1 cellular context compared by ENCODE assay signal in the genomic region with DNA sequence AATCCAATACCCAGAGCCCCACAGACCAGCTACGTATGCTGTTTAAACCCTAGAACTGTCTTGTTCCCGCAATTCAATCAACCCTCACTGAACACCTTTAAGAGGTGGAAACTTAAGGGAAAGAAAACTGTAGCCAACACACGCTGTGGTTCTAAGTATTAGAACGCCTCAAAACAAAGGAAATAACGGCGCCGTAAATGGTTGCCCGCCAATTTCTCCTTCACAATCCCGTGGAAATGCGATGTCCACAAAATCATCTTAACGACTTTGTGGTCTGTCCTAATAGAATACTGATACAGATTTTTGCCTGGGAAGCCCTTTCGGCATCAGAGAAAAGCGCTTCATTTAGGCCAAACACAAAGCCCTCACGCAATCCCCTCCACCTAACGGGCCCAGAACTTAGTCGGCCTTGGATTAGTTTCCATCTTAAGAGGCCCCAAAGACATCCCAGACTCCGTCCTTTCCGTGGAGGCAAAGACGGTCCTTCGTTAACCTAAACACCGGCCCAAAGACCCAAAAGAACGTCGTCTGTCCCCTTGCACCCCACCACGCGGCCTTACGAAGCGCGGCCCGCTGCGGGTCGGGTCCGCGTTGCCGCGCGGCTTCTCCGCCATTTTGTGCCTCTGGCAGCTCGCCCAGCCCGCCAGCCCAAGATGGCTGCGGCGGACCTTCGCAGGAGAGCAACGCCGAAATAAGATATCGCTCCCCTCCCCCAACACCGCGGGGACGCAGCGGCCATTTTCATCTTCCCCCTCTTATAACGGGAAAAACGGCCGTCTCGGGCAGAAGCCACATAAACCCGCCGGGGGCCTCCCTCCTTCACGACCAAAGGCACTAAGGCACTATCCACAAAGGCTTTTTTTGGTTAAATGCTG.
TF ChIP-seq lines count a peak whose summit lies in the region.

No MANE protein-coding gene starts in this region.

TF ChIP-seq in K562, 482 proteins besides CTCF, POLR2A, EP300 and RAD21 (continued from another document and continues in another):
- TF ChIP-seq CHD7 (IDR thresholded peaks at IDR 0.05; ENCODE audit: low read depth, low read length) (no peak), SAFB2 (IDR thresholded peaks at IDR 0.05; ENCODE audit: borderline replicate concordance, low read depth, low read length, severe bottlenecking) (no peak), DPF2 (IDR thresholded peaks at IDR 0.05) (no peak), CBX1 (IDR thresholded peaks at IDR 0.05; ENCODE audit: low read depth) (no peak; the same call in 1 of the 2 replicates), ZBTB43 (CRISPR knock-in tag; IDR thresholded peaks at IDR 0.05) (no peak), THRA (IDR thresholded peaks at IDR 0.05) (no peak), RNF2 (IDR thresholded peaks at IDR 0.05) (peak; percentile 26; the same call in 1 of the 2 replicates), TCF7 (IDR thresholded peaks at IDR 0.05; ENCODE audit: borderline replicate concordance) (no peak), POLR2B (IDR thresholded peaks at IDR 0.05; ENCODE audit: low read depth, partially characterized antibody) (no peak), E2F1 (CRISPR knock-in tag; IDR thresholded peaks at IDR 0.05) (no peak), CREBBP (IDR thresholded peaks at IDR 0.05; ENCODE audit: low read depth, low read length) (no peak), ZNF143 (CRISPR knock-in tag; IDR thresholded peaks at IDR 0.05) (no peak), ELK3 (CRISPR knock-in tag; IDR thresholded peaks at IDR 0.05) (no peak), GTF2E2 (tag; IDR thresholded peaks at IDR 0.05) (no peak), RB1 (IDR thresholded peaks at IDR 0.05; ENCODE audit: low read depth) (peak; percentile 71), ZNF696 (CRISPR knock-in tag; conservative IDR thresholded peaks at IDR 0.05) (no peak), ATF7 (IDR thresholded peaks at IDR 0.05) (no peak), RFX1 (IDR thresholded peaks at IDR 0.05) (no peak), SIRT6 (IDR thresholded peaks at IDR 0.05; ENCODE audit: low read depth, low read length) (no peak)
- TF ChIP-seq, protein P1, sequence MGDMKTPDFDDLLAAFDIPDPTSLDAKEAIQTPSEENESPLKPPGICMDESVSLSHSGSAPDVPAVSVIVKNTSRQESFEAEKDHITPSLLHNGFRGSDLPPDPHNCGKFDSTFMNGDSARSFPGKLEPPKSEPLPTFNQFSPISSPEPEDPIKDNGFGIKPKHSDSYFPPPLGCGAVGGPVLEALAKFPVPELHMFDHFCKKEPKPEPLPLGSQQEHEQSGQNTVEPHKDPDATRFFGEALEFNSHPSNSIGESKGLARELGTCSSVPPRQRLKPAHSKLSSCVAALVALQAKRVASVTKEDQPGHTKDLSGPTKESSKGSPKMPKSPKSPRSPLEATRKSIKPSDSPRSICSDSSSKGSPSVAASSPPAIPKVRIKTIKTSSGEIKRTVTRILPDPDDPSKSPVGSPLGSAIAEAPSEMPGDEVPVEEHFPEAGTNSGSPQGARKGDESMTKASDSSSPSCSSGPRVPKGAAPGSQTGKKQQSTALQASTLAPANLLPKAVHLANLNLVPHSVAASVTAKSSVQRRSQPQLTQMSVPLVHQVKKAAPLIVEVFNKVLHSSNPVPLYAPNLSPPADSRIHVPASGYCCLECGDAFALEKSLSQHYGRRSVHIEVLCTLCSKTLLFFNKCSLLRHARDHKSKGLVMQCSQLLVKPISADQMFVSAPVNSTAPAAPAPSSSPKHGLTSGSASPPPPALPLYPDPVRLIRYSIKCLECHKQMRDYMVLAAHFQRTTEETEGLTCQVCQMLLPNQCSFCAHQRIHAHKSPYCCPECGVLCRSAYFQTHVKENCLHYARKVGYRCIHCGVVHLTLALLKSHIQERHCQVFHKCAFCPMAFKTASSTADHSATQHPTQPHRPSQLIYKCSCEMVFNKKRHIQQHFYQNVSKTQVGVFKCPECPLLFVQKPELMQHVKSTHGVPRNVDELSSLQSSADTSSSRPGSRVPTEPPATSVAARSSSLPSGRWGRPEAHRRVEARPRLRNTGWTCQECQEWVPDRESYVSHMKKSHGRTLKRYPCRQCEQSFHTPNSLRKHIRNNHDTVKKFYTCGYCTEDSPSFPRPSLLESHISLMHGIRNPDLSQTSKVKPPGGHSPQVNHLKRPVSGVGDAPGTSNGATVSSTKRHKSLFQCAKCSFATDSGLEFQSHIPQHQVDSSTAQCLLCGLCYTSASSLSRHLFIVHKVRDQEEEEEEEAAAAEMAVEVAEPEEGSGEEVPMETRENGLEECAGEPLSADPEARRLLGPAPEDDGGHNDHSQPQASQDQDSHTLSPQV (IDR thresholded peaks at IDR 0.05), result peak; percentile 57; the same call in 1 of the 2 replicates
- TF ChIP-seq, protein P2, sequence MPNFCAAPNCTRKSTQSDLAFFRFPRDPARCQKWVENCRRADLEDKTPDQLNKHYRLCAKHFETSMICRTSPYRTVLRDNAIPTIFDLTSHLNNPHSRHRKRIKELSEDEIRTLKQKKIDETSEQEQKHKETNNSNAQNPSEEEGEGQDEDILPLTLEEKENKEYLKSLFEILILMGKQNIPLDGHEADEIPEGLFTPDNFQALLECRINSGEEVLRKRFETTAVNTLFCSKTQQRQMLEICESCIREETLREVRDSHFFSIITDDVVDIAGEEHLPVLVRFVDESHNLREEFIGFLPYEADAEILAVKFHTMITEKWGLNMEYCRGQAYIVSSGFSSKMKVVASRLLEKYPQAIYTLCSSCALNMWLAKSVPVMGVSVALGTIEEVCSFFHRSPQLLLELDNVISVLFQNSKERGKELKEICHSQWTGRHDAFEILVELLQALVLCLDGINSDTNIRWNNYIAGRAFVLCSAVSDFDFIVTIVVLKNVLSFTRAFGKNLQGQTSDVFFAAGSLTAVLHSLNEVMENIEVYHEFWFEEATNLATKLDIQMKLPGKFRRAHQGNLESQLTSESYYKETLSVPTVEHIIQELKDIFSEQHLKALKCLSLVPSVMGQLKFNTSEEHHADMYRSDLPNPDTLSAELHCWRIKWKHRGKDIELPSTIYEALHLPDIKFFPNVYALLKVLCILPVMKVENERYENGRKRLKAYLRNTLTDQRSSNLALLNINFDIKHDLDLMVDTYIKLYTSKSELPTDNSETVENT (CRISPR knock-in tag; IDR thresholded peaks at IDR 0.05), result peak; percentile 41; the same call in 1 of the 2 replicates
- TF ChIP-seq, protein P3, sequence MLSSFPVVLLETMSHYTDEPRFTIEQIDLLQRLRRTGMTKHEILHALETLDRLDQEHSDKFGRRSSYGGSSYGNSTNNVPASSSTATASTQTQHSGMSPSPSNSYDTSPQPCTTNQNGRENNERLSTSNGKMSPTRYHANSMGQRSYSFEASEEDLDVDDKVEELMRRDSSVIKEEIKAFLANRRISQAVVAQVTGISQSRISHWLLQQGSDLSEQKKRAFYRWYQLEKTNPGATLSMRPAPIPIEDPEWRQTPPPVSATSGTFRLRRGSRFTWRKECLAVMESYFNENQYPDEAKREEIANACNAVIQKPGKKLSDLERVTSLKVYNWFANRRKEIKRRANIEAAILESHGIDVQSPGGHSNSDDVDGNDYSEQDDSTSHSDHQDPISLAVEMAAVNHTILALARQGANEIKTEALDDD (IDR thresholded peaks at IDR 0.05), result no peak
- TF ChIP-seq, protein P4, sequence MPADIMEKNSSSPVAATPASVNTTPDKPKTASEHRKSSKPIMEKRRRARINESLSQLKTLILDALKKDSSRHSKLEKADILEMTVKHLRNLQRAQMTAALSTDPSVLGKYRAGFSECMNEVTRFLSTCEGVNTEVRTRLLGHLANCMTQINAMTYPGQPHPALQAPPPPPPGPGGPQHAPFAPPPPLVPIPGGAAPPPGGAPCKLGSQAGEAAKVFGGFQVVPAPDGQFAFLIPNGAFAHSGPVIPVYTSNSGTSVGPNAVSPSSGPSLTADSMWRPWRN (IDR thresholded peaks at IDR 0.05; ENCODE audit: low read depth), result no peak
